ENCODE assay signal across 18 cellular contexts in genomic region chr3:103134023-103134724, GRCh38.
DNase-seq lines count a peak whose midpoint lies in the region; ATAC-seq and FAIRE-seq lines count a peak whose summit lies in the region.
"Had no signal": no experiment of that assay in that cellular context is flagged by ENCODE, and none has a peak within 500 bp of the region (broad histone marks: within the 10 kb centered on the region; RNA-seq: fewer than 3 reads in every experiment).

No MANE protein-coding gene starts in this region.

- intact Hi-C loops in left cardiac atrium (cut with DNase I): no loop called here
- intact Hi-C loops in cardiac septum (cut with DNase I): no loop called here
- intact Hi-C loops in Right ventricle myocardium superior (cut with DNase I): no loop called here

- DNase-seq in GM18507 (ENCODE audit: extremely low spot score, insufficient read length, low read depth) (no peak), left cardiac atrium (no peak), kidney glomerular epithelial cell (lab: John Stamatoyannopoulos, UW) (no peak), cardiac septum (ENCODE audit: low spot score) (no peak), Right ventricle myocardium superior (no peak)
- DNase-seq: activated T-cell treated with anti-CD3 and anti-CD28 coated beads, Interleukin-2, amount 50 U/mL, for 48 hours; adrenal gland; CD8-positive, alpha-beta T cell; GF-D8; Kasumi-1; left colon; naive B cell; NCI-H146; NCI-H82; tibial artery had no signal

- peak; percentile 46 for FAIRE-seq in GM18507 (lab: Jason Lieb, UNC)

- ATAC-seq in GM19452 (IDR thresholded peaks at IDR 0.05; ENCODE audit: unreplicated experiment): peak; percentile 97
- peak; percentile 88 for ATAC-seq in HG02678 (IDR thresholded peaks at IDR 0.05; ENCODE audit: unreplicated experiment)
- ATAC-seq in HG03175 (IDR thresholded peaks at IDR 0.05; ENCODE audit: unreplicated experiment): peak; percentile 97
- no peak for ATAC-seq in left cardiac atrium
- no peak for ATAC-seq in Right ventricle myocardium superior (ENCODE audit: poor library complexity)
- ATAC-seq: CD8-positive, alpha-beta T cell; left colon had no signal

Comparison
In these comparisons a context has a peak if more than half of its experiments do, and no peak if none do; other contexts are left out.
1. ATAC-seq: peak in GM19452 (single experiment), HG02678 (single experiment) and HG03175 (single experiment); none in left cardiac atrium (0 of 2) and Right ventricle myocardium superior (single experiment).